8 cellular contexts compared by ENCODE assay signal in genomic region chr18:74652392-74652988, GRCh38. TPM values are rescaled to one million over a fixed set of nuclear protein-coding genes. Genes with fewer than 3 reads are reported as not detected.
A peak's percentile ranks its signal among the peaks of the same experiment; 100 is the strongest.
DNase-seq lines count a peak whose midpoint lies in the region; ATAC-seq, FAIRE-seq and TF ChIP-seq lines count a peak whose summit lies in the region.

No MANE protein-coding gene starts in this region.

- H4K20me1 ChIP-seq in astrocyte (ENCODE audit: insufficient read depth, low read length) = no peaks in the 10 kb centered on the region

- no peaks in the 10 kb centered on the region for H3K36me3 Mint-ChIP-seq in astrocyte (ENCODE audit: low read depth, unreplicated experiment)
- H3K36me3 Mint-ChIP-seq in activated T-cell treated with anti-CD3 and anti-CD28 coated beads, Interleukin-2, amount 50 U/mL, for 72 hours (ENCODE audit: insufficient read depth in 2 of 2) = no peaks in the 10 kb centered on the region

- ATAC-seq in activated T-cell treated with anti-CD3 and anti-CD28 coated beads, Interleukin-2, amount 50 U/mL, for 72 hours (replicated peaks in 1 of 2) = no peak
- ATAC-seq in GM21737 (IDR thresholded peaks at IDR 0.05; ENCODE audit: unreplicated experiment) = no peak

- no peak overlapping the region for H3K4me3 Mint-ChIP-seq in astrocyte (ENCODE audit: unreplicated experiment)
- H3K4me3 Mint-ChIP-seq in activated T-cell treated with anti-CD3 and anti-CD28 coated beads, Interleukin-2, amount 50 U/mL, for 72 hours = no peak overlapping the region

- H3K79me2 ChIP-seq in astrocyte (ENCODE audit: insufficient read depth, low read length) = no peaks in the 10 kb centered on the region

- H3K9ac ChIP-seq in astrocyte (ENCODE audit: low read length) = no peak overlapping the region

- no peak overlapping the region for H2AFZ ChIP-seq in astrocyte (ENCODE audit: low read depth, low read length)

- no peak overlapping the region for H3K27ac Mint-ChIP-seq in astrocyte (ENCODE audit: unreplicated experiment)
- no peak overlapping the region for H3K27ac Mint-ChIP-seq in activated T-cell treated with anti-CD3 and anti-CD28 coated beads, Interleukin-2, amount 50 U/mL, for 72 hours

- no peaks in the 10 kb centered on the region for H3K36me3 ChIP-seq in astrocyte (ENCODE audit: insufficient read depth, low read length)

- no peaks in the 10 kb centered on the region for H3K27me3 Mint-ChIP-seq in astrocyte (ENCODE audit: low read depth, unreplicated experiment)
- no peaks in the 10 kb centered on the region for H3K27me3 Mint-ChIP-seq in activated T-cell treated with anti-CD3 and anti-CD28 coated beads, Interleukin-2, amount 50 U/mL, for 72 hours (ENCODE audit: low read depth)

- H3K9me3 Mint-ChIP-seq in astrocyte (ENCODE audit: unreplicated experiment) = no peaks in the 10 kb centered on the region
- H3K9me3 Mint-ChIP-seq in activated T-cell treated with anti-CD3 and anti-CD28 coated beads, Interleukin-2, amount 50 U/mL, for 72 hours = no peaks in the 10 kb centered on the region

- no peak overlapping the region for H3K4me3 ChIP-seq in astrocyte (ENCODE audit: insufficient read depth, low read depth, low read length)

- peak; percentile 60 for TF ChIP-seq CTCF in astrocyte (IDR thresholded peaks at IDR 0.05; ENCODE audit: insufficient read depth, low read depth, low read length)

- no peaks in the 10 kb centered on the region for H3K27me3 ChIP-seq in astrocyte (ENCODE audit: insufficient read depth, low read length)

- H3K27ac ChIP-seq in astrocyte (ENCODE audit: low read depth, low read length) = no peak overlapping the region

- peak; percentile 50 for FAIRE-seq in astrocyte (lab: Jason Lieb, UNC)

- H3K4me1 ChIP-seq in astrocyte (ENCODE audit: insufficient read depth, low read length) = no peaks in the 10 kb centered on the region

- no peaks in the 10 kb centered on the region for H3K9me3 ChIP-seq in astrocyte (ENCODE audit: insufficient read depth, low read depth, low read length)

- H3K4me1 Mint-ChIP-seq in astrocyte (ENCODE audit: low read depth, unreplicated experiment) = no peaks in the 10 kb centered on the region
- no peaks in the 10 kb centered on the region for H3K4me1 Mint-ChIP-seq in activated T-cell treated with anti-CD3 and anti-CD28 coated beads, Interleukin-2, amount 50 U/mL, for 72 hours (ENCODE audit: low read depth)

- no peak overlapping the region for H3K4me2 ChIP-seq in astrocyte (ENCODE audit: low read length)

- DNase-seq in EH (ENCODE audit: low read depth) (peak; percentile 57), HCEC 1CT (peak; percentile 39), NCI-H2107 treated with DMSO at 0.1 percent for 48 hours (lab: John Stamatoyannopoulos, UW; ENCODE audit: unreplicated experiment) (peak; percentile 68), astrocyte (ENCODE audit: low read depth) (peak; percentile 18), kidney glomerular epithelial cell (lab: John Stamatoyannopoulos, UW) (peak; percentile 37), nucleus accumbens (lab: John Stamatoyannopoulos, UW) (no peak)
- DNase-seq in activated T-cell treated with anti-CD3 and anti-CD28 coated beads, Interleukin-2, amount 50 U/mL, for 72 hours = no peak

RNA-seq across cellular contexts. Expression of gene ZNF407, which starts 54.8 kb away (rescaled TPM):
- 11.7 and 13.8 TPM in 2 replicates for total RNA-seq in astrocyte
- total RNA-seq in activated T-cell treated with anti-CD3 and anti-CD28 coated beads, Interleukin-2, amount 50 U/mL, for 72 hours = 10 to 100 TPM; 11.9 to 13.0 TPM

Comparison
In these comparisons a context has a peak if more than half of its experiments do, and no peak if none do; other contexts are left out.
1. DNase-seq: peak in EH (single experiment), HCEC 1CT (single experiment), NCI-H2107 treated with DMSO at 0.1 percent for 48 hours (single experiment), astrocyte (single experiment) and kidney glomerular epithelial cell (single experiment); none in nucleus accumbens (0 of 56) and activated T-cell treated with anti-CD3 and anti-CD28 coated beads, Interleukin-2, amount 50 U/mL, for 72 hours (0 of 2).